19 cellular contexts compared by ENCODE assay signal in genomic region chr2:36952748-36953197, GRCh38. TPM values are rescaled to one million over a fixed set of nuclear protein-coding genes. Genes with fewer than 3 reads are reported as not detected.
A peak's percentile ranks its signal among the peaks of the same experiment; 100 is the strongest.
DNase-seq lines count a peak whose midpoint lies in the region; ATAC-seq, FAIRE-seq and TF ChIP-seq lines count a peak whose summit lies in the region.
"Had no signal": no experiment of that assay in that cellular context is flagged by ENCODE, and none has a peak within 500 bp of the region (broad histone marks: within the 10 kb centered on the region; RNA-seq: fewer than 3 reads in every experiment).

No MANE protein-coding gene starts in this region.

- intact Hi-C loops in pancreas (cut with DNase I) = no loop called here
- intact Hi-C loops in CD4-positive, alpha-beta memory T cell (cut with micrococcal nuclease) = no loop called here

- no peaks in the 10 kb centered on the region for H3K27me3 ChIP-seq in pancreas
- H3K27me3 ChIP-seq in CD4-positive, alpha-beta memory T cell (ENCODE audit: insufficient read depth, low read length) = no peaks in the 10 kb centered on the region
- H3K27me3 ChIP-seq: heart right ventricle, vagina had no signal

- H3K36me3 ChIP-seq in pancreas = no peaks in the 10 kb centered on the region
- no peaks in the 10 kb centered on the region for H3K36me3 ChIP-seq in CD4-positive, alpha-beta memory T cell (ENCODE audit: insufficient read depth, low read length)
- H3K36me3 ChIP-seq: heart right ventricle, vagina had no signal

- POLR2A ChIA-PET in CD4-positive, alpha-beta memory T cell (lab: Charles Lee; ENCODE audit: partially characterized antibody) = no interaction called here

- peak overlapping the region in 2 of 4 donors; percentile 34 to 56 for H3K27ac ChIP-seq in pancreas
- H3K27ac ChIP-seq in CD4-positive, alpha-beta memory T cell (ENCODE audit: low read depth, low read length) = no peak overlapping the region
- H3K27ac ChIP-seq: GM23248, KMS-11, vagina had no signal

- FAIRE-seq in pancreas (lab: Jason Lieb, UNC) = no peak

- H3K9me3 ChIP-seq in pancreas = no peaks in the 10 kb centered on the region
- no peaks in the 10 kb centered on the region for H3K9me3 ChIP-seq in CD4-positive, alpha-beta memory T cell (ENCODE audit: control insufficient read depth in 1 of 2, low read length in 2 of 2)
- H3K9me3 ChIP-seq: heart right ventricle, vagina had no signal

- no peaks in the 10 kb centered on the region for H3K9me3 Mint-ChIP-seq in CD4-positive, alpha-beta memory T cell
- H3K9me3 Mint-ChIP-seq: stimulated activated naive CD8-positive, alpha-beta T cell treated with anti-CD3 and anti-CD28 coated beads, Interleukin-15, Interleukin-2, amounts not matched to agents 100 ng/mL and 50 ng/mL, for 24 hours; T-helper 1 cell treated with Interleukin-12 subunit alpha and Interleukin-12 subunit beta and Interleukin-4 antibody, amounts not matched to agents 30 μg/mL and 1 μg/mL, for 36 hours had no signal

- H3K4me1 ChIP-seq in pancreas = peaks cover 0 to 5% (median 0%) of the 10 kb centered on the region in 3 donors
- peaks cover 13% of the 10 kb centered on the region for H3K4me1 ChIP-seq in CD4-positive, alpha-beta memory T cell (ENCODE audit: insufficient read depth, low read length)

- 54% methylated on average over 3 of the region's 3 CpGs for WGBS in pancreas, 2 donors

- no peak overlapping the region for H3K4me3 ChIP-seq in pancreas
- H3K4me3 ChIP-seq in CD4-positive, alpha-beta memory T cell (ENCODE audit: low read length in 2 of 2) = no peak overlapping the region
- H3K4me3 ChIP-seq: GM23248, heart right ventricle, vagina had no signal

- no peaks in the 10 kb centered on the region for H3K27me3 Mint-ChIP-seq in CD4-positive, alpha-beta memory T cell
- H3K27me3 Mint-ChIP-seq: stimulated activated naive CD8-positive, alpha-beta T cell treated with anti-CD3 and anti-CD28 coated beads, Interleukin-15, Interleukin-2, amounts not matched to agents 100 ng/mL and 50 ng/mL, for 24 hours had no signal

- DNase-seq in D341Med (ENCODE audit: low spot score) (peak; percentile 18), SW480 (ENCODE audit: low spot score) (peak; percentile 22), pancreas (peak in 1 of 6 donors; percentile 19), HK-2 (ENCODE audit: unreplicated experiment) (no peak)
- no peak for DNase-seq in CD4-positive, alpha-beta memory T cell
- no peak for DNase-seq in NK-92 treated with Interleukin-12 subunit alpha and Interleukin-12 subunit beta, amount 100 ng/mL, for 24 hours (lab: John Stamatoyannopoulos, UW)
- DNase-seq: activated naive CD4-positive, alpha-beta T cell treated with Interleukin-2 at 50 U/mL for 16 hours; COR-L47; cortex of kidney; GM23248; heart right ventricle; left colon had no signal

- peaks cover 29 to 73% (median 49%) of the 10 kb centered on the region in 4 donors for H3K4me1 Mint-ChIP-seq in CD4-positive, alpha-beta memory T cell

- H3K36me3 Mint-ChIP-seq in CD4-positive, alpha-beta memory T cell = peaks cover 7 to 8% of the 10 kb centered on the region in 2 donors

- H3K4me3 Mint-ChIP-seq in CD4-positive, alpha-beta memory T cell = no peak overlapping the region
- H3K4me3 Mint-ChIP-seq: stimulated activated naive CD8-positive, alpha-beta T cell treated with anti-CD3 and anti-CD28 coated beads, Interleukin-15, Interleukin-2, amounts not matched to agents 100 ng/mL and 50 ng/mL, for 24 hours; T-helper 1 cell treated with Interleukin-12 subunit alpha and Interleukin-12 subunit beta and Interleukin-4 antibody, amounts not matched to agents 30 μg/mL and 1 μg/mL, for 36 hours had no signal

- TF ChIP-seq CTCF in pancreas (IDR thresholded peaks at IDR 0.05) = no peak

- peak; percentile 84 for ATAC-seq in esophagus mucosa
- ATAC-seq in pancreas = peak; percentile 74 to 86 (median 79)
- ATAC-seq in HG02938 (IDR thresholded peaks at IDR 0.05; ENCODE audit: unreplicated experiment) = no peak
- ATAC-seq: activated CD4-positive, CD25-positive, alpha-beta regulatory T cell treated with anti-CD3 and anti-CD28 coated beads, Interleukin-2, amount 50 U/mL, for 24 hours; left colon had no signal

- CTCF ChIA-PET in CD4-positive, alpha-beta memory T cell (lab: Charles Lee; ENCODE audit: partially characterized antibody) = interaction anchor here (2.0 kb wide), 1 partner anchor 12 kb away, joined by 4 read pairs; no protein-coding TSS in a partner anchor

- H3K27ac Mint-ChIP-seq in CD4-positive, alpha-beta memory T cell = peak overlapping the region in 2 of 7 donors; percentile 42 to 80
- H3K27ac Mint-ChIP-seq: stimulated activated naive CD8-positive, alpha-beta T cell treated with anti-CD3 and anti-CD28 coated beads, Interleukin-15, Interleukin-2, amounts not matched to agents 100 ng/mL and 50 ng/mL, for 24 hours; T-helper 1 cell treated with Interleukin-12 subunit alpha and Interleukin-12 subunit beta and Interleukin-4 antibody, amounts not matched to agents 30 μg/mL and 1 μg/mL, for 36 hours had no signal

RNA-seq across cellular contexts. Expression of gene STRN, which starts 13.6 kb away (rescaled TPM):
- 38.5 TPM for total RNA-seq in esophagus mucosa
- total RNA-seq in pancreas = 10 to 100 TPM in 2 of 6 donors, 1 to 10 TPM in 4; 6.9 to 16.2 (median 8.7) TPM
- 1 to 10 TPM; 1.8 to 3.0 TPM for polyA plus RNA-seq in pancreas
- 10 to 100 TPM; 29.0 to 33.4 TPM for total RNA-seq in CD4-positive, alpha-beta memory T cell
- polyA plus RNA-seq in CD4-positive, alpha-beta memory T cell = 10 to 100 TPM in 1 of 2 donors, 1 to 10 TPM in 1; 6.7 to 10.2 TPM

Comparison
In these comparisons a context has a peak if more than half of its experiments do, and no peak if none do; other contexts are left out.
1. DNase-seq: peak in D341Med (single experiment) and SW480 (single experiment); none in HK-2 (single experiment), CD4-positive, alpha-beta memory T cell (0 of 5) and NK-92 treated with Interleukin-12 subunit alpha and Interleukin-12 subunit beta, amount 100 ng/mL, for 24 hours (single experiment).